11 cellular contexts compared by ENCODE assay signal in the genomic region with DNA sequence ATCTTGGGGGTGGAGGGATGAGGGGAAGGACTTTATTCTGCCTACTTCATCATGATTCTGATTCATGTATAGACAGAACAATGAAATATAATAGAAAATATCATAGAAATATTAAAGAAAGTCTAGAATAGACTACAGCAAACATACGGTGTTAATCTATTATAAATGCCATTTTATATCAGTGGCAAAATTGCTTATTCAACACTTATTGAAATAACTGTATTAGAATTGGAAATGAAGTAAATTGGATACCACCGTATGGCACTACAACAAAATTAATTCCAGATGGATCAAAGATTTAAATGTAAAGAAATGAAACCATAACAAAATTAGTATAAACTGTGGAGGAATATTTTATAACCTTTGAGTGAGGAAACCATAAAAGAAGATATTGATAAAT.
"Had no signal": no experiment of that assay in that cellular context is flagged by ENCODE, and none has a peak within 500 bp of the region (broad histone marks: within the 10 kb centered on the region; RNA-seq: fewer than 3 reads in every experiment).

No MANE protein-coding gene starts in this region.

- DNase-seq: GM23248, GOT3, H7, H9, HCEC 1CT, HFFc6 had no signal

- H3K4me1 ChIP-seq: HAP-1 had no signal

- FAIRE-seq: H1, H54 had no signal

- H2AFZ ChIP-seq: GM23248, GM23338 had no signal

- H3K36me3 ChIP-seq: HAP-1 had no signal

- ATAC-seq: GM23338, HCT116 had no signal

- H3K4me3 ChIP-seq: GM23248, GM23338, HAP-1 had no signal

- H3K4me2 ChIP-seq: GM23338 had no signal

- H3K9me3 ChIP-seq: HAP-1 had no signal

- H3K9ac ChIP-seq: GM23248 had no signal

- H3K27ac ChIP-seq: GM23248 had no signal
